14 cellular contexts compared by ENCODE assay signal in the genomic region with DNA sequence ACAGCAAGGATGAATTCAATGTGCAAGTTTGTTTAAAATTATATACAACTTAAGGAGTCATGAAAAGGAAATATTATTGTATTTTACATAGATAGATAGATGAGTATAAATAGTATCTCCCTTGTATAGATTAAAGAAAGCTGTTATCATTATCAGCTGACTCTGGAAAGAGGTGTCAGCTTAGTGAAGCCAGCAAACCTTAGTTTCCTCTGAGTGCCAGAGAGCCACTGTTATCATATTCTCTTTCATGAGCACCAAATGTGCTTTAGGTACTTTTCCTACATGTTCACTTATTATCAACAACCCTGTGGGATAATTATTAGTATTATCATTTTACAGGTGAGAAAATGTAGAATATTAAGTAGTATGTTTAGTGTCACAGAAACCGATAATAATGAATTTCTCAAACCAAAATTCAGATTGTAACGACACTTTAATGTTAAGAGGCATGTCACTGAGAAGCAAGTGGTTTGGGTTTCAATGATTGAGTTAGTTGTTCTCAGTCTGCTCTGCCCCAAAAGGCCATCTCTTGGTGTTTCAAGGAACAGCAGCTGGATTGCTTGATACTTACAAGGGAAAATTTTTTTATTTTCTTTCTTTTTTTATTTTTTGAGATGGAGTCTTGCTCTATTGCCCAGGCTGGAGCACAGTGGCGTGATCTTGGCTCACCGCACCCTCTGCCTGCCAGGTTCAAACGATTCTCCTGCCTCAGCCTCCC. TPM values are rescaled to one million over a fixed set of nuclear protein-coding genes. Genes with fewer than 3 reads are reported as not detected.
DNase-seq lines count a peak whose midpoint lies in the region; ATAC-seq and TF ChIP-seq lines count a peak whose summit lies in the region.
"Had no signal": no experiment of that assay in that cellular context is flagged by ENCODE, and none has a peak within 500 bp of the region (broad histone marks: within the 10 kb centered on the region; RNA-seq: fewer than 3 reads in every experiment).

No MANE protein-coding gene starts in this region.

- H3K27ac Mint-ChIP-seq in brain = peak overlapping the region in 1 of 5 experiments; percentile 41
- H3K27ac Mint-ChIP-seq: CD8-positive, alpha-beta T cell; naive B cell had no signal

- no peaks in the 10 kb centered on the region for H3K9me3 Mint-ChIP-seq in brain
- H3K9me3 Mint-ChIP-seq: CD8-positive, alpha-beta T cell; naive B cell had no signal

- TF ChIP-seq CTCF in brain (conservative IDR thresholded peaks at IDR 0.05) = peak; percentile 6 to 18

- H3K27me3 Mint-ChIP-seq in brain = no peaks in the 10 kb centered on the region
- H3K27me3 Mint-ChIP-seq: naive B cell had no signal

- no peak overlapping the region for H3K4me3 ChIP-seq in Jurkat, Clone E6-1 (ENCODE audit: low read length)
- H3K4me3 ChIP-seq: spleen had no signal

- H3K36me3 Mint-ChIP-seq in brain = no peaks in the 10 kb centered on the region
- H3K36me3 Mint-ChIP-seq: CD8-positive, alpha-beta T cell; naive B cell had no signal

- DNase-seq in AG08395 (ENCODE audit: low spot score) (peak; percentile 8), iris pigment epithelial cell (ENCODE audit: low read depth) (peak; percentile 56), NCI-H1417 (lab: John Stamatoyannopoulos, UW) (no peak)
- DNase-seq in Jurkat, Clone E6-1 (ENCODE audit: low read depth, low spot score) = peak; percentile 4
- DNase-seq: activated T-cell treated with anti-CD3 and anti-CD28 coated beads for 4 hours; anterior cingulate cortex; CD8-positive, alpha-beta T cell; H7; naive B cell; spleen had no signal

- ATAC-seq in HG03196 (IDR thresholded peaks at IDR 0.05; ENCODE audit: unreplicated experiment) (no peak), GM21367 (IDR thresholded peaks at IDR 0.05; ENCODE audit: unreplicated experiment) (no peak), GM18498 (IDR thresholded peaks at IDR 0.05; ENCODE audit: unreplicated experiment) (no peak)
- ATAC-seq: CD8-positive, alpha-beta T cell had no signal

- no peak overlapping the region for H3K4me3 Mint-ChIP-seq in brain
- H3K4me3 Mint-ChIP-seq: CD8-positive, alpha-beta T cell; naive B cell had no signal

- peaks cover 68% of the 10 kb centered on the region for H3K4me1 Mint-ChIP-seq in brain
- H3K4me1 Mint-ChIP-seq: naive B cell had no signal

RNA-seq across cellular contexts. Expression of gene PLEKHA5, which starts 53.7 kb away (rescaled TPM):
- 11.1 TPM for polyA plus RNA-seq in Jurkat, Clone E6-1 (2012; ENCODE audit: insufficient read depth, insufficient read length)
- 8.6 TPM for polyA plus RNA-seq in brain (ENCODE audit: insufficient read depth, low read depth, low replicate concordance)

Comparison
In these comparisons a context has a peak if more than half of its experiments do, and no peak if none do; other contexts are left out.
1. DNase-seq: peak in AG08395 (single experiment), Jurkat, Clone E6-1 (single experiment) and iris pigment epithelial cell (single experiment); none in NCI-H1417 (0 of 3).